Comparison of ENCODE assay signal across 16 cellular contexts in the genomic region with DNA sequence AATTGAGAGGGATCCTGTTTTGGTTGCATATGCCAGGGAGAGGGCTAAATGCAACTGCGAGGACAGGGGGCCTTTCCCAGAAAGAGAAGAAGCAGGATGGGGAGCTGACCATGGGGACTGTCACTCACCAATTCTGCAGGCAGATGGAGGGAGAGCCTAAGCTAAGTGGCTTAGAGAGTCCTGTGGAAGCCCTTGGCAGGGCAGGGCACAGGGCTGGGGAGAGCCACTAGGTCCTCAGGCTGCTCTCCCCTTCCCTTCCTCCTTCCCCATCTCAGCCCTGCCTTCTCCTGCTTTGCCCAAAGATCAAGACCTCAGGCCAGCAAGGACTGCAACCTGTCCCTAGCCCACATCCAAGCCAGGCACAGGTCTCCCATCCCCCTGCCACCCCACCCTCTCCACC. TPM values are rescaled to one million over a fixed set of nuclear protein-coding genes. Genes with fewer than 3 reads are reported as not detected.
DNase-seq lines count a peak whose midpoint lies in the region; ATAC-seq and TF ChIP-seq lines count a peak whose summit lies in the region.
"Had no signal": no experiment of that assay in that cellular context is flagged by ENCODE, and none has a peak within 500 bp of the region (broad histone marks: within the 10 kb centered on the region; RNA-seq: fewer than 3 reads in every experiment).

No MANE protein-coding gene starts in this region.

- H3K27ac Mint-ChIP-seq in dendritic cell treated with granulocyte-macrophage colony-stimulating factor and Interleukin-4, amounts not matched to agents 40 ng/mL and 50 ng/mL, for 4 days: peak overlapping the region; percentile 97
- H3K27ac Mint-ChIP-seq: activated CD8-positive, alpha-beta T cell treated with anti-CD3 and anti-CD28 coated beads for 36 hours had no signal

- peak overlapping the region; percentile 78 for H3K4me3 Mint-ChIP-seq in dendritic cell treated with granulocyte-macrophage colony-stimulating factor and Interleukin-4, amounts not matched to agents 40 ng/mL and 50 ng/mL, for 4 days
- H3K4me3 Mint-ChIP-seq: activated CD8-positive, alpha-beta T cell treated with anti-CD3 and anti-CD28 coated beads for 36 hours had no signal

- no peak overlapping the region for H3K9ac ChIP-seq in mucosa of rectum (ENCODE audit: low read depth in 1 of 2, low read length in 2 of 2)

- peak; percentile 7 to 25 for DNase-seq in AML-193 (lab: John Stamatoyannopoulos, UW)
- peak in 1 of 2 experiments; percentile 33 for DNase-seq in HL-60 (ENCODE audit: low read depth in 1 of 2, low spot score in 1 of 2)
- DNase-seq in dorsolateral prefrontal cortex: no peak
- DNase-seq in Ammon's horn (ENCODE audit: low spot score): no peak
- no peak for DNase-seq in germinal center (ENCODE audit: low spot score)
- DNase-seq: activated CD8-positive, alpha-beta T cell treated with anti-CD3 and anti-CD28 coated beads for 36 hours; NCI-H1417; ovary; stimulated activated CD4-positive, alpha-beta T cell treated with anti-CD3 and anti-CD28 coated beads, Interleukin-1b, Interleukin-23, amount 100 ng/mL, for 48 hours; T1000 had no signal

- H3K36me3 Mint-ChIP-seq in dendritic cell treated with granulocyte-macrophage colony-stimulating factor and Interleukin-4, amounts not matched to agents 40 ng/mL and 50 ng/mL, for 4 days (ENCODE audit: low read depth): no peaks in the 10 kb centered on the region

- H3K4me3 ChIP-seq in HL-60 (replicated peaks; ENCODE audit: insufficient read depth, low read length) (peak overlapping the region; percentile 45), mucosa of rectum (ENCODE audit: low read length in 2 of 2) (no peak overlapping the region), dorsolateral prefrontal cortex (peak overlapping the region in 1 of 59 donors; percentile 6)
- H3K4me3 ChIP-seq: ovary had no signal

- H3K36me3 ChIP-seq in mucosa of rectum (ENCODE audit: control insufficient read depth in 2 of 2, insufficient read depth in 2 of 2, low read length in 2 of 2): no peaks in the 10 kb centered on the region
- H3K36me3 ChIP-seq: ovary had no signal

- peaks cover 7 to 8% of the 10 kb centered on the region in 2 donors for H3K4me1 ChIP-seq in mucosa of rectum (ENCODE audit: control insufficient read depth in 2 of 2, insufficient read depth in 2 of 2, low read length in 2 of 2)

- no peak for ATAC-seq in GM21786 (IDR thresholded peaks at IDR 0.05; ENCODE audit: unreplicated experiment)
- ATAC-seq: activated CD8-positive, alpha-beta T cell treated with anti-CD3 and anti-CD28 coated beads for 36 hours; HCT116 had no signal

- TF ChIP-seq CTCF in HL-60 (IDR thresholded peaks at IDR 0.05; ENCODE audit: insufficient read depth, low read length): no peak
- TF ChIP-seq CTCF in dorsolateral prefrontal cortex (IDR thresholded peaks at IDR 0.05 in 54 of 56, conservative IDR thresholded peaks at IDR 0.05 in 2 of 56; ENCODE audit: low read depth in 1 of 56, partially characterized antibody in 56 of 56): no peak

- intact Hi-C loops in dendritic cell treated with granulocyte-macrophage colony-stimulating factor and Interleukin-4, amounts not matched to agents 40 ng/mL and 50 ng/mL, for 4 days (cut with micrococcal nuclease): no loop called here
- intact Hi-C loops in dorsolateral prefrontal cortex (cut with DNase I): no loop called here

- H3K4me1 Mint-ChIP-seq in dendritic cell treated with granulocyte-macrophage colony-stimulating factor and Interleukin-4, amounts not matched to agents 40 ng/mL and 50 ng/mL, for 4 days (ENCODE audit: low read depth): peaks cover 72% of the 10 kb centered on the region

- peak overlapping the region; percentile 97 for H3K27ac ChIP-seq in HL-60 (replicated peaks)
- peak overlapping the region; percentile 49 to 66 for H3K27ac ChIP-seq in mucosa of rectum (ENCODE audit: low read depth in 2 of 2, low read length in 2 of 2)
- H3K27ac ChIP-seq in dorsolateral prefrontal cortex: peak overlapping the region in 17 of 59 donors; percentile 11 to 61 (median 33)
- H3K27ac ChIP-seq: epithelial cell of prostate, ovary had no signal

- no peaks in the 10 kb centered on the region for H3K27me3 ChIP-seq in HL-60 (ENCODE audit: insufficient read depth, poor library complexity, severe bottlenecking)
- H3K27me3 ChIP-seq in mucosa of rectum (ENCODE audit: control insufficient read depth in 2 of 2, insufficient read depth in 2 of 2, low read length in 2 of 2): no peaks in the 10 kb centered on the region
- no peaks in the 10 kb centered on the region for H3K27me3 ChIP-seq in dorsolateral prefrontal cortex
- H3K27me3 ChIP-seq: ovary had no signal

- H3K9me3 Mint-ChIP-seq in dendritic cell treated with granulocyte-macrophage colony-stimulating factor and Interleukin-4, amounts not matched to agents 40 ng/mL and 50 ng/mL, for 4 days: no peaks in the 10 kb centered on the region
- H3K9me3 Mint-ChIP-seq: activated CD8-positive, alpha-beta T cell treated with anti-CD3 and anti-CD28 coated beads for 36 hours had no signal

- no peaks in the 10 kb centered on the region for H3K9me3 ChIP-seq in mucosa of rectum (ENCODE audit: control insufficient read depth in 2 of 2, low read length in 2 of 2)
- H3K9me3 ChIP-seq: ovary had no signal

- H3K27me3 Mint-ChIP-seq in dendritic cell treated with granulocyte-macrophage colony-stimulating factor and Interleukin-4, amounts not matched to agents 40 ng/mL and 50 ng/mL, for 4 days: no peaks in the 10 kb centered on the region
- H3K27me3 Mint-ChIP-seq: activated CD8-positive, alpha-beta T cell treated with anti-CD3 and anti-CD28 coated beads for 36 hours had no signal

RNA-seq across cellular contexts. Expression of a gene that starts 24.4 kb away (rescaled TPM):
- total RNA-seq in dorsolateral prefrontal cortex: 1 to 10 TPM in 73 of 120 experiments, under 1 TPM in 42, not detected in 5; 0.20 to 4.6 (median 1.3) TPM
- total RNA-seq: activated CD8-positive, alpha-beta T cell treated with anti-CD3 and anti-CD28 coated beads for 36 hours; Daoy had no signal

RNA-seq across cellular contexts. Expression of a gene that starts 40.0 kb away (rescaled TPM):
- 100 to 1,000 TPM in 38 of 120 experiments, 10 to 100 TPM in 82; 38.7 to 279 (median 82.0) TPM for total RNA-seq in dorsolateral prefrontal cortex

RNA-seq across cellular contexts. Expression of a gene that starts 49.8 kb away (rescaled TPM):
- 10 to 100 TPM in 90 of 120 experiments, 1 to 10 TPM in 30; 2.6 to 76.0 (median 19.2) TPM for total RNA-seq in dorsolateral prefrontal cortex
- total RNA-seq: Daoy had no signal

Comparison
In these comparisons a context has a peak if more than half of its experiments do, and no peak if none do; other contexts are left out.
1. DNase-seq: peak in AML-193 (2 of 2); none in dorsolateral prefrontal cortex (0 of 10), Ammon's horn (single experiment) and germinal center (single experiment).